In the genomic region with DNA sequence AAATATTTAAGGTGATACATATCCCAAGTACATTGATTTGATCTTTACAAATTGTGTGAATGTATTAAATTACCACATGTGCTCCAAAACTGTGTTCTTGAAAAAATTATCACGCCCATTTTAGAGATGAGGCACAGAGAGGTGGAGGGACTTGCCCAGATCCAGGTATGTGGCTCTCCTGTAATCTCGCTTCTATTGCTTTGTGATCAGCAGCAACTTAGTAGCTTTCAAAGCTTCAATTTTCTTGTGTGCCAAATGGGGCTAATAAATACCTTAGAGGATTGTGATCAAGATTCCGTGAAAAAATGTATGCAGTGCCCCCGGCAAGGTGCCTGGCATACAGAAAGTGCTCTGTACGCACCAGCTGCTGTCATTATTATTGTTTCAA, we compare ENCODE assay signal across 2 cellular contexts.
TF ChIP-seq lines count a peak whose summit lies in the region.

No MANE protein-coding gene starts in this region.

TF ChIP-seq in HCT116, 20 proteins besides CTCF, POLR2A, EP300 and RAD21:
- no peak for TF ChIP-seq SP1 (IDR thresholded peaks at IDR 0.05; ENCODE audit: low read depth)
- no peak for TF ChIP-seq ZFX (IDR thresholded peaks at IDR 0.05)
- no peak for TF ChIP-seq ELF1 (IDR thresholded peaks at IDR 0.05; ENCODE audit: borderline replicate concordance, low read depth)
- TF ChIP-seq FOSL1 (IDR thresholded peaks at IDR 0.05; ENCODE audit: low read depth): no peak
- TF ChIP-seq POLR2AphosphoS5 (IDR thresholded peaks at IDR 0.05; ENCODE audit: low read depth, low read length): no peak
- no peak for TF ChIP-seq SRF (IDR thresholded peaks at IDR 0.05; ENCODE audit: low read depth)
- TF ChIP-seq, protein P1, sequence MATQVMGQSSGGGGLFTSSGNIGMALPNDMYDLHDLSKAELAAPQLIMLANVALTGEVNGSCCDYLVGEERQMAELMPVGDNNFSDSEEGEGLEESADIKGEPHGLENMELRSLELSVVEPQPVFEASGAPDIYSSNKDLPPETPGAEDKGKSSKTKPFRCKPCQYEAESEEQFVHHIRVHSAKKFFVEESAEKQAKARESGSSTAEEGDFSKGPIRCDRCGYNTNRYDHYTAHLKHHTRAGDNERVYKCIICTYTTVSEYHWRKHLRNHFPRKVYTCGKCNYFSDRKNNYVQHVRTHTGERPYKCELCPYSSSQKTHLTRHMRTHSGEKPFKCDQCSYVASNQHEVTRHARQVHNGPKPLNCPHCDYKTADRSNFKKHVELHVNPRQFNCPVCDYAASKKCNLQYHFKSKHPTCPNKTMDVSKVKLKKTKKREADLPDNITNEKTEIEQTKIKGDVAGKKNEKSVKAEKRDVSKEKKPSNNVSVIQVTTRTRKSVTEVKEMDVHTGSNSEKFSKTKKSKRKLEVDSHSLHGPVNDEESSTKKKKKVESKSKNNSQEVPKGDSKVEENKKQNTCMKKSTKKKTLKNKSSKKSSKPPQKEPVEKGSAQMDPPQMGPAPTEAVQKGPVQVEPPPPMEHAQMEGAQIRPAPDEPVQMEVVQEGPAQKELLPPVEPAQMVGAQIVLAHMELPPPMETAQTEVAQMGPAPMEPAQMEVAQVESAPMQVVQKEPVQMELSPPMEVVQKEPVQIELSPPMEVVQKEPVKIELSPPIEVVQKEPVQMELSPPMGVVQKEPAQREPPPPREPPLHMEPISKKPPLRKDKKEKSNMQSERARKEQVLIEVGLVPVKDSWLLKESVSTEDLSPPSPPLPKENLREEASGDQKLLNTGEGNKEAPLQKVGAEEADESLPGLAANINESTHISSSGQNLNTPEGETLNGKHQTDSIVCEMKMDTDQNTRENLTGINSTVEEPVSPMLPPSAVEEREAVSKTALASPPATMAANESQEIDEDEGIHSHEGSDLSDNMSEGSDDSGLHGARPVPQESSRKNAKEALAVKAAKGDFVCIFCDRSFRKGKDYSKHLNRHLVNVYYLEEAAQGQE (IDR thresholded peaks at IDR 0.05; ENCODE audit: low read depth): no peak
- TF ChIP-seq SIN3A (IDR thresholded peaks at IDR 0.05; ENCODE audit: low read depth): no peak
- TF ChIP-seq TCF7L2 (IDR thresholded peaks at IDR 0.05; ENCODE audit: borderline replicate concordance, extremely low read depth, insufficient read depth, insufficient read length): no peak

TF ChIP-seq in K562, 482 proteins besides CTCF, POLR2A, EP300 and RAD21:
- TF ChIP-seq POLR2G (IDR thresholded peaks at IDR 0.05; ENCODE audit: low read depth, low read length) (no peak), CBFA2T3 (IDR thresholded peaks at IDR 0.05) (no peak), RBM25 (IDR thresholded peaks at IDR 0.05; ENCODE audit: low read depth, low read length, severe bottlenecking) (peak; percentile 5), SMARCA4 (IDR thresholded peaks at IDR 0.05) (no peak), FOXM1 (IDR thresholded peaks at IDR 0.05; ENCODE audit: low read depth) (no peak), FOXM1 (CRISPR knock-in tag; IDR thresholded peaks at IDR 0.05; ENCODE audit: low read depth) (no peak)
- TF ChIP-seq, protein P2, sequence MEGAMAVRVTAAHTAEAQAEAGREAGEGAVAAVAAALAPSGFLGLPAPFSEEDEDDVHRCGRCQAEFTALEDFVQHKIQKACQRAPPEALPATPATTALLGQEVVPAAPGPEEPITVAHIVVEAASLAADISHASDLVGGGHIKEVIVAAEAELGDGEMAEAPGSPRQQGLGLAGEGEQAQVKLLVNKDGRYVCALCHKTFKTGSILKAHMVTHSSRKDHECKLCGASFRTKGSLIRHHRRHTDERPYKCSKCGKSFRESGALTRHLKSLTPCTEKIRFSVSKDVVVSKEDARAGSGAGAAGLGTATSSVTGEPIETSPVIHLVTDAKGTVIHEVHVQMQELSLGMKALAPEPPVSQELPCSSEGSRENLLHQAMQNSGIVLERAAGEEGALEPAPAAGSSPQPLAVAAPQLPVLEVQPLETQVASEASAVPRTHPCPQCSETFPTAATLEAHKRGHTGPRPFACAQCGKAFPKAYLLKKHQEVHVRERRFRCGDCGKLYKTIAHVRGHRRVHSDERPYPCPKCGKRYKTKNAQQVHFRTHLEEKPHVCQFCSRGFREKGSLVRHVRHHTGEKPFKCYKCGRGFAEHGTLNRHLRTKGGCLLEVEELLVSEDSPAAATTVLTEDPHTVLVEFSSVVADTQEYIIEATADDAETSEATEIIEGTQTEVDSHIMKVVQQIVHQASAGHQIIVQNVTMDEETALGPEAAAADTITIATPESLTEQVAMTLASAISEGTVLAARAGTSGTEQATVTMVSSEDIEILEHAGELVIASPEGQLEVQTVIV (CRISPR knock-in tag; IDR thresholded peaks at IDR 0.05; ENCODE audit: borderline replicate concordance): no peak
- TF ChIP-seq, protein P3, sequence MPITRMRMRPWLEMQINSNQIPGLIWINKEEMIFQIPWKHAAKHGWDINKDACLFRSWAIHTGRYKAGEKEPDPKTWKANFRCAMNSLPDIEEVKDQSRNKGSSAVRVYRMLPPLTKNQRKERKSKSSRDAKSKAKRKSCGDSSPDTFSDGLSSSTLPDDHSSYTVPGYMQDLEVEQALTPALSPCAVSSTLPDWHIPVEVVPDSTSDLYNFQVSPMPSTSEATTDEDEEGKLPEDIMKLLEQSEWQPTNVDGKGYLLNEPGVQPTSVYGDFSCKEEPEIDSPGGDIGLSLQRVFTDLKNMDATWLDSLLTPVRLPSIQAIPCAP (CRISPR knock-in tag; IDR thresholded peaks at IDR 0.05; ENCODE audit: borderline replicate concordance): no peak
